Comparison of ENCODE assay signal across 3 cellular contexts in genomic region chr4:76307670-76308014, GRCh38.
TF ChIP-seq lines count a peak whose summit lies in the region.

No MANE protein-coding gene starts in this region.

TF ChIP-seq in SK-N-SH, 30 proteins besides CTCF, POLR2A, EP300 and RAD21 (continued from another document):
- TF ChIP-seq USF1 (IDR thresholded peaks at IDR 0.05; ENCODE audit: borderline replicate concordance, low read depth): no peak
- 0 out of 2 replicates have a peak, but pooled peaks have one; percentile 44 for TF ChIP-seq MXI1 (IDR thresholded peaks at IDR 0.05; ENCODE audit: low read depth, low read length)
- 0 out of 2 replicates have a peak, but pooled peaks have one; percentile 54 for TF ChIP-seq RCOR1 (IDR thresholded peaks at IDR 0.05; ENCODE audit: low read length)

TF ChIP-seq in SK-N-SH treated with all-trans-retinoic acid at 6 μM for 48 hours, 23 proteins besides CTCF, POLR2A, EP300 and RAD21 (continued from another document):
- no peak for TF ChIP-seq CREB5 (CRISPR knock-in tag; IDR thresholded peaks at IDR 0.05; ENCODE audit: low read depth)
- TF ChIP-seq ZFP3 (CRISPR knock-in tag; IDR thresholded peaks at IDR 0.05): no peak
- TF ChIP-seq ZNF8 (CRISPR knock-in tag; IDR thresholded peaks at IDR 0.05): no peak
- TF ChIP-seq ZFP30 (CRISPR knock-in tag; IDR thresholded peaks at IDR 0.05): no peak
- no peak for TF ChIP-seq ZNF565 (CRISPR knock-in tag; conservative IDR thresholded peaks at IDR 0.05; ENCODE audit: low read depth)
- TF ChIP-seq RARB (CRISPR knock-in tag; IDR thresholded peaks at IDR 0.05): no peak
- TF ChIP-seq ESRRG (CRISPR knock-in tag; IDR thresholded peaks at IDR 0.05): no peak

TF ChIP-seq in liver, 16 proteins besides CTCF, POLR2A, EP300 and RAD21 (continued from another document):
- TF ChIP-seq REST (IDR thresholded peaks at IDR 0.05): peak; percentile 56
